ENCODE assay signal across 16 cellular contexts in genomic region chr20:57957397-57958049, GRCh38.
A peak's percentile ranks its signal among the peaks of the same experiment; 100 is the strongest.
DNase-seq lines count a peak whose midpoint lies in the region; ATAC-seq, FAIRE-seq and TF ChIP-seq lines count a peak whose summit lies in the region.
"Had no signal": no experiment of that assay in that cellular context is flagged by ENCODE, and none has a peak within 500 bp of the region (broad histone marks: within the 10 kb centered on the region; RNA-seq: fewer than 3 reads in every experiment).

No MANE protein-coding gene starts in this region.

- no peaks in the 10 kb centered on the region for H3K79me1 ChIP-seq in H1 (ENCODE audit: low read depth, low read length)

- no peak for TF ChIP-seq POLR2A in H1 (IDR thresholded peaks at IDR 0.05; ENCODE audit: control extremely low read depth in 1 of 2, low read depth in 2 of 2, low read length in 2 of 2)

- no peak overlapping the region for H2BK15ac ChIP-seq in H1 (ENCODE audit: low read length)

- no peak overlapping the region for H2BK20ac ChIP-seq in H1 (ENCODE audit: low read length)

- no peak overlapping the region for H3K56ac ChIP-seq in H1 (replicated peaks; ENCODE audit: insufficient read length, low read depth, low read length)

- no peak for TF ChIP-seq CTCF in AG04449 (IDR thresholded peaks at IDR 0.05; ENCODE audit: insufficient read depth, low read length, missing control alignments)
- no peak for TF ChIP-seq CTCF in HFFc6 (IDR thresholded peaks at IDR 0.05)
- no peak for TF ChIP-seq CTCF in H1 (IDR thresholded peaks at IDR 0.05; ENCODE audit: control extremely low read depth in 1 of 3, insufficient read depth in 1 of 3, low read depth in 1 of 3, low read length in 3 of 3)
- no peak for TF ChIP-seq CTCF in osteoblast (IDR thresholded peaks at IDR 0.05; ENCODE audit: extremely low read depth, low read depth, low read length)

- no peaks in the 10 kb centered on the region; a peak in 1 of 7 replicates for H3K4me1 ChIP-seq in H1 (replicated peaks in 1 of 4; ENCODE audit: control insufficient read depth in 3 of 4, insufficient read depth in 4 of 4, low read length in 3 of 4)
- H3K4me1 ChIP-seq in osteoblast (ENCODE audit: insufficient read depth, low read length), result peaks cover 17% of the 10 kb centered on the region

- H3K4me3 Mint-ChIP-seq in HFFc6 (peak overlapping the region; percentile 51), T-cell (no peak overlapping the region)
- H3K4me3 Mint-ChIP-seq: activated naive CD8-positive, alpha-beta T cell treated with anti-CD3 and anti-CD28 coated beads for 36 hours; activated T-cell treated with anti-CD3 and anti-CD28 coated beads, Interleukin-2, amount 50 U/mL, for 4 hours; central memory CD8-positive, alpha-beta T cell had no signal

- H2BK12ac ChIP-seq in H1 (ENCODE audit: low read depth, low read length), result no peak overlapping the region

- H4K20me1 ChIP-seq in H1 (replicated peaks in 1 of 2; ENCODE audit: control insufficient read depth in 1 of 2, insufficient read depth in 2 of 2, low read length in 2 of 2), result no peaks in the 10 kb centered on the region
- no peaks in the 10 kb centered on the region for H4K20me1 ChIP-seq in osteoblast (ENCODE audit: insufficient read depth, low read length)

- WGBS in H1 (ENCODE audit: extremely low coverage in 1 of 2, insufficient coverage in 1 of 2, insufficient read length in 1 of 2, insufficient replicate concordance in 2 of 2, low coverage in 1 of 2, low lambda C conversion rate in 2 of 2, missing lambda C conversion rate in 1 of 2), 2 experiments, result 86% methylated on average over 11 of the region's 11 CpGs; no CpG with 5 or more reads in 1 of the 2 experiments

- TF ChIP-seq RAD21 in H1 (IDR thresholded peaks at IDR 0.05 in 1 of 2, conservative IDR thresholded peaks at IDR 0.05 in 1 of 2; ENCODE audit: low read depth in 2 of 2, low read length in 2 of 2), result no peak

- H3K9me3 Mint-ChIP-seq in HFFc6 (peaks cover 10% of the 10 kb centered on the region), T-cell (peaks cover 3 to 9% (median 4%) of the 10 kb centered on the region in 3 donors)
- H3K9me3 Mint-ChIP-seq: activated naive CD8-positive, alpha-beta T cell treated with anti-CD3 and anti-CD28 coated beads for 36 hours; activated T-cell treated with anti-CD3 and anti-CD28 coated beads, Interleukin-2, amount 50 U/mL, for 4 hours; central memory CD8-positive, alpha-beta T cell had no signal

- H3K18ac ChIP-seq in H1 (ENCODE audit: extremely low read depth, low read length), result no peak overlapping the region

- no peaks in the 10 kb centered on the region for H3K23me2 ChIP-seq in H1 (ENCODE audit: low read depth, low read length)

- no peak for FAIRE-seq in H1 (lab: Jason Lieb, UNC)
- FAIRE-seq: D721Med had no signal

- peaks cover 0 to 2% (median 0%) of the 10 kb centered on the region in 4 experiments; a peak in 1 of 8 replicates for H3K36me3 ChIP-seq in H1 (ENCODE audit: control insufficient read depth in 2 of 4, insufficient read depth in 4 of 4, low read length in 3 of 4)
- no peaks in the 10 kb centered on the region for H3K36me3 ChIP-seq in osteoblast (ENCODE audit: insufficient read depth, low read length)
- H3K36me3 ChIP-seq: gastrocnemius medialis had no signal

- H3K27ac Mint-ChIP-seq in HFFc6 (peak overlapping the region; percentile 92), T-cell (no peak overlapping the region)
- H3K27ac Mint-ChIP-seq: activated naive CD8-positive, alpha-beta T cell treated with anti-CD3 and anti-CD28 coated beads for 36 hours had no signal

- H4K91ac ChIP-seq in H1 (replicated peaks; ENCODE audit: insufficient read length, low read length), result no peak overlapping the region

- no peak overlapping the region for H3K9ac ChIP-seq in H1 (replicated peaks in 1 of 4; ENCODE audit: extremely low read depth in 1 of 4, low read depth in 3 of 4, low read length in 3 of 4)

- TF ChIP-seq EP300 in H1 (IDR thresholded peaks at IDR 0.05; ENCODE audit: borderline replicate concordance in 1 of 2, low read depth in 2 of 2, low read length in 2 of 2), result no peak

- peaks cover 41% of the 10 kb centered on the region for H3K4me1 Mint-ChIP-seq in HFFc6 (ENCODE audit: low read depth)
- no peaks in the 10 kb centered on the region for H3K4me1 Mint-ChIP-seq in T-cell
- H3K4me1 Mint-ChIP-seq: activated naive CD8-positive, alpha-beta T cell treated with anti-CD3 and anti-CD28 coated beads for 36 hours; central memory CD8-positive, alpha-beta T cell had no signal

- CTCF ChIA-PET in AG04449 (lab: Yijun Ruan, JAX) (interaction anchor here (1.2 kb wide), 1 partner anchor 14 kb away, joined by 3 read pairs; no protein-coding TSS in a partner anchor), H1 (lab: Charles Lee; ENCODE audit: partially characterized antibody) (interaction anchor here (0.7 to 1.4 kb wide), 3 partner anchors 8 to 235 kb away, joined by 3 read pairs; no protein-coding TSS in a partner anchor), T-cell (lab: Charles Lee) (no interaction called here)

- H3K9me3 ChIP-seq in H1 (ENCODE audit: insufficient read depth in 2 of 2, low read depth in 1 of 2, low read length in 1 of 2) (peaks cover 0 to 6% of the 10 kb centered on the region in 2 experiments; a peak in 1 of 4 replicates), osteoblast (ENCODE audit: low read depth, low read length) (no peaks in the 10 kb centered on the region)
- H3K9me3 ChIP-seq: gastrocnemius medialis had no signal

- H3K36me3 Mint-ChIP-seq in HFFc6 (ENCODE audit: low read depth), result peaks cover 20% of the 10 kb centered on the region
- no peaks in the 10 kb centered on the region for H3K36me3 Mint-ChIP-seq in T-cell
- H3K36me3 Mint-ChIP-seq: activated naive CD8-positive, alpha-beta T cell treated with anti-CD3 and anti-CD28 coated beads for 36 hours had no signal

- H2AFZ ChIP-seq in H1 (ENCODE audit: low read length), result no peak overlapping the region
- no peak overlapping the region for H2AFZ ChIP-seq in osteoblast (ENCODE audit: low read length)

- H3K27ac ChIP-seq in H1 (ENCODE audit: low read depth, low read length) (no peak overlapping the region), osteoblast (ENCODE audit: low read depth, low read length) (peak overlapping the region; percentile 53)
- H3K27ac ChIP-seq: gastrocnemius medialis had no signal

- no peak overlapping the region for H3K23ac ChIP-seq in H1 (ENCODE audit: insufficient read length)

- H3K27me3 ChIP-seq in H1 (replicated peaks in 1 of 4; ENCODE audit: control insufficient read depth in 3 of 4, extremely low read depth in 1 of 4, insufficient read depth in 3 of 4, low read length in 3 of 4) (peaks cover 0 to 2% (median 0%) of the 10 kb centered on the region in 4 experiments; a peak in 1 of 7 replicates), osteoblast (ENCODE audit: insufficient read depth, low read length) (no peaks in the 10 kb centered on the region)
- H3K27me3 ChIP-seq: gastrocnemius medialis had no signal

- H3K27me3 Mint-ChIP-seq in HFFc6 (ENCODE audit: insufficient read depth) (peaks cover 13% of the 10 kb centered on the region; the same call in 1 of the 2 replicates), T-cell (peaks cover 5 to 12% of the 10 kb centered on the region in 2 donors)
- H3K27me3 Mint-ChIP-seq: activated naive CD8-positive, alpha-beta T cell treated with anti-CD3 and anti-CD28 coated beads for 36 hours had no signal

- no peak overlapping the region for H4K5ac ChIP-seq in H1 (ENCODE audit: insufficient read length, low read depth, low read length)

- no peak overlapping the region for H2BK5ac ChIP-seq in H1 (ENCODE audit: low read depth, low read length)

- H3K79me2 ChIP-seq in H1 (ENCODE audit: control insufficient read depth in 1 of 2, insufficient read depth in 2 of 2, low read length in 2 of 2), result no peaks in the 10 kb centered on the region
- H3K79me2 ChIP-seq in osteoblast (ENCODE audit: insufficient read depth, low read length), result no peaks in the 10 kb centered on the region

- no peak overlapping the region for H4K8ac ChIP-seq in H1 (ENCODE audit: extremely low read depth, insufficient read depth, low read length)

- no peak overlapping the region for H3K14ac ChIP-seq in H1 (ENCODE audit: insufficient read length)

- H3K4me2 ChIP-seq in H1 (ENCODE audit: insufficient read depth in 1 of 2, low read depth in 2 of 2, low read length in 2 of 2), result no peak overlapping the region
- no peak overlapping the region for H3K4me2 ChIP-seq in osteoblast (ENCODE audit: insufficient read depth, low read length)

- POLR2A ChIA-PET in AG04449 (lab: Yijun Ruan, JAX), result no interaction called here
- POLR2A ChIA-PET in H1 (lab: Charles Lee; ENCODE audit: partially characterized antibody), result no interaction called here
- POLR2A ChIA-PET in T-cell (lab: Charles Lee), result no interaction called here

- no peak overlapping the region for H3K4me3 ChIP-seq in AG04449 (ENCODE audit: low read depth, low read length)
- no peak overlapping the region for H3K4me3 ChIP-seq in H1 (ENCODE audit: extremely low read depth in 1 of 4, insufficient read depth in 2 of 4, low read depth in 3 of 4, low read length in 4 of 4)
- no peak overlapping the region for H3K4me3 ChIP-seq in osteoblast (ENCODE audit: insufficient read depth, low read length)
- H3K4me3 ChIP-seq: gastrocnemius medialis had no signal

- no peak overlapping the region for H2AK5ac ChIP-seq in H1 (ENCODE audit: low read depth, low read length)

- no peak overlapping the region for H3K4ac ChIP-seq in H1 (replicated peaks; ENCODE audit: insufficient read length, low read depth, low read length)

- no peak for ATAC-seq in T-cell (replicated peaks in 1 of 4)
- ATAC-seq: activated T-cell treated with anti-CD3 and anti-CD28 coated beads, Interleukin-2, amount 50 U/mL, for 4 hours; gastrocnemius medialis had no signal

- H2BK120ac ChIP-seq in H1 (replicated peaks; ENCODE audit: low read depth, low read length), result no peak overlapping the region

- DNase-seq in AG04449 (ENCODE audit: low read depth, low spot score), result peak; percentile 2
- peak; percentile 90 for DNase-seq in HFFc6
- DNase-seq in H1 (ENCODE audit: low read depth in 1 of 2, low spot score in 2 of 2), result no peak
- DNase-seq in osteoblast (ENCODE audit: insufficient read length, low spot score, missing footprints), result peak; percentile 77
- no peak for DNase-seq in NCI-H2029 (lab: John Stamatoyannopoulos, UW)
- no peak for DNase-seq in T-cell
- no peak for DNase-seq in activated CD4-positive, alpha-beta T cell treated with anti-CD3 and anti-CD28 coated beads, Interleukin-2, amount 50 U/mL, for 48 hours
- DNase-seq in HUDEP-2 (lab: John Stamatoyannopoulos, UW; ENCODE audit: unreplicated experiment in 76 of 76), result no peak
- DNase-seq: activated CD4-positive, alpha-beta T cell treated with anti-CD3 and anti-CD28 coated beads, Interleukin-2, amount 50 U/mL, for 1 hour; activated naive CD8-positive, alpha-beta T cell treated with anti-CD3 and anti-CD28 coated beads for 36 hours; activated T-cell treated with anti-CD3 and anti-CD28 coated beads, Interleukin-2, amount 50 U/mL, for 4 hours; gastrocnemius medialis; NCI-H2171 treated with DMSO at 0.1 percent for 48 hours; SHP77 had no signal

TF ChIP-seq in H1, 55 proteins besides CTCF, POLR2A, EP300 and RAD21 (continues in another document):
- TF ChIP-seq BCL11A (IDR thresholded peaks at IDR 0.05; ENCODE audit: low read depth in 2 of 2, low read length in 2 of 2) (no peak), MAFK (IDR thresholded peaks at IDR 0.05; ENCODE audit: low read depth, low read length) (no peak), YY1 (IDR thresholded peaks at IDR 0.05; ENCODE audit: low read depth, low read length) (no peak), GTF2F1 (IDR thresholded peaks at IDR 0.05; ENCODE audit: borderline replicate concordance, low read depth, low read length) (no peak), SP4 (IDR thresholded peaks at IDR 0.05; ENCODE audit: low read length) (no peak)

Comparison
In these comparisons a context has a peak if more than half of its experiments do, and no peak if none do; other contexts are left out.
1. DNase-seq: peak in AG04449 (single experiment), HFFc6 (single experiment) and osteoblast (single experiment); none in H1 (0 of 2), NCI-H2029 (single experiment), T-cell (0 of 34), activated CD4-positive, alpha-beta T cell treated with anti-CD3 and anti-CD28 coated beads, Interleukin-2, amount 50 U/mL, for 48 hours (0 of 2) and HUDEP-2 (0 of 76).
2. CTCF ChIA-PET loops: an anchor here in AG04449 (1.2 kb wide) and H1 (0.7 to 1.4 kb wide); none called in T-cell.